Comparison of ENCODE assay signal across 30 cellular contexts in genomic region chr16:88915639-88916327, GRCh38. TPM values are rescaled to one million over a fixed set of nuclear protein-coding genes. Genes with fewer than 3 reads are reported as not detected.
DNase-seq lines count a peak whose midpoint lies in the region; ATAC-seq, FAIRE-seq and TF ChIP-seq lines count a peak whose summit lies in the region.
"Had no signal": no experiment of that assay in that cellular context is flagged by ENCODE, and none has a peak within 500 bp of the region (broad histone marks: within the 10 kb centered on the region; RNA-seq: fewer than 3 reads in every experiment).

No MANE protein-coding gene starts in this region.

- in situ Hi-C loops in K562 (cut with MboI): no loop called here

- TF ChIP-seq POLR2A in K562 (conservative IDR thresholded peaks at IDR 0.05): peak; percentile 53; the same call in 1 of the 2 replicates

- no peak for DNase-seq in stimulated activated naive CD8-positive, alpha-beta T cell treated with anti-CD3 and anti-CD28 coated beads, Interleukin-15, amount 100 ng/mL, for 72 hours
- no peak for DNase-seq in stimulated activated naive CD8-positive, alpha-beta T cell treated with anti-CD3 and anti-CD28 coated beads, Interleukin-15, Interleukin-2, amounts not matched to agents 100 U/mL and 50 U/mL, for 24 hours
- DNase-seq in K562 (ENCODE audit: extremely low read depth in 1 of 4, low spot score in 3 of 4) (no peak), osteocyte (ENCODE audit: extremely low spot score, unreplicated experiment) (no peak)
- no peak for DNase-seq in stimulated activated CD4-positive, alpha-beta T cell treated with anti-CD3 and anti-CD28 coated beads, Interleukin-4, amount 100 ng/mL, for 1 hour
- DNase-seq: 8988T; ACHN; CD4-positive, alpha-beta memory T cell; COR-L47; DMS79; EL; GDM1; H7; NCI-H1048; NCI-H1417; NCI-H1694; NCI-H2029 treated with DMSO at 0.1 percent for 48 hours; NCI-H446 treated with DMSO at 0.1 percent for 48 hours; NCI-H526; NCI-H82; PC-9; SJCRH30 had no signal

- H3K4me2 ChIP-seq in K562 (ENCODE audit: insufficient read depth, low read length): no peak overlapping the region
- H3K4me2 ChIP-seq: PC-9 had no signal

- TF ChIP-seq CTCF in K562 (IDR thresholded peaks at IDR 0.05 in 2 of 3, conservative IDR thresholded peaks at IDR 0.05 in 1 of 3; ENCODE audit: insufficient read depth in 2 of 3, low read depth in 1 of 3, low read length in 3 of 3) (no peak), nephron (IDR thresholded peaks at IDR 0.05; ENCODE audit: unreplicated experiment in 3 of 3) (no peak), osteocyte (IDR thresholded peaks at IDR 0.05) (no peak)

- peaks cover 89% of the 10 kb centered on the region for H3K36me3 ChIP-seq in K562 (ENCODE audit: control insufficient read depth, insufficient read depth, low read length)
- H3K36me3 ChIP-seq: SJCRH30 had no signal

- H3K9me1 ChIP-seq in K562 (ENCODE audit: control insufficient read depth, insufficient read depth, low read length): peaks cover 4% of the 10 kb centered on the region

- peaks cover 0 to 43% of the 10 kb centered on the region in 2 experiments; a peak in 3 of 5 replicates for H3K4me1 ChIP-seq in K562 (replicated peaks in 1 of 2; ENCODE audit: control insufficient read depth in 2 of 2, insufficient read depth in 2 of 2, low read length in 2 of 2)

- POLR2A ChIA-PET in K562 (lab: Yijun Ruan, JAX): no interaction called here

- H3K79me2 ChIP-seq in K562 (ENCODE audit: control insufficient read depth, insufficient read depth, low read length): peaks cover 93% of the 10 kb centered on the region

- peaks cover 33% of the 10 kb centered on the region for H4K20me1 ChIP-seq in K562 (replicated peaks; ENCODE audit: control insufficient read depth, insufficient read depth, low read length)

- H3K27me3 Mint-ChIP-seq in stimulated activated naive CD8-positive, alpha-beta T cell treated with anti-CD3 and anti-CD28 coated beads, Interleukin-15, amount 100 ng/mL, for 72 hours: peaks cover 7% of the 10 kb centered on the region
- H3K27me3 Mint-ChIP-seq in nephron (ENCODE audit: low read depth): peaks cover 15% of the 10 kb centered on the region
- peaks cover 3% of the 10 kb centered on the region for H3K27me3 Mint-ChIP-seq in osteocyte (ENCODE audit: unreplicated experiment)
- H3K27me3 Mint-ChIP-seq: IgD-negative memory B cell had no signal

- peak; percentile 55 for FAIRE-seq in K562 (lab: Jason Lieb, UNC)
- FAIRE-seq: GM12892 had no signal

- no TSS peak for BruUV-seq in K562 (replicated peaks; lab: Mats Ljungman, UMichigan)

- intact Hi-C loops in K562 (cut with micrococcal nuclease): no loop called here

- H3K27ac Mint-ChIP-seq in stimulated activated naive CD8-positive, alpha-beta T cell treated with anti-CD3 and anti-CD28 coated beads, Interleukin-15, amount 100 ng/mL, for 72 hours: no peak overlapping the region
- H3K27ac Mint-ChIP-seq in nephron: peak overlapping the region in 2 of 3 experiments; percentile 9 to 45
- H3K27ac Mint-ChIP-seq in osteocyte (ENCODE audit: unreplicated experiment): no peak overlapping the region
- H3K27ac Mint-ChIP-seq: CD4-positive, alpha-beta memory T cell had no signal

- peaks cover 2% of the 10 kb centered on the region for H3K4me1 Mint-ChIP-seq in stimulated activated naive CD8-positive, alpha-beta T cell treated with anti-CD3 and anti-CD28 coated beads, Interleukin-15, amount 100 ng/mL, for 72 hours
- H3K4me1 Mint-ChIP-seq in nephron (peaks cover 40% of the 10 kb centered on the region), osteocyte (ENCODE audit: unreplicated experiment) (peaks cover 31% of the 10 kb centered on the region)

- no peak overlapping the region for H3K4me3 Mint-ChIP-seq in stimulated activated naive CD8-positive, alpha-beta T cell treated with anti-CD3 and anti-CD28 coated beads, Interleukin-15, amount 100 ng/mL, for 72 hours
- no peak overlapping the region for H3K4me3 Mint-ChIP-seq in nephron
- H3K4me3 Mint-ChIP-seq in osteocyte (ENCODE audit: unreplicated experiment): no peak overlapping the region
- H3K4me3 Mint-ChIP-seq: CD4-positive, alpha-beta memory T cell; IgD-negative memory B cell had no signal

- H3K36me3 Mint-ChIP-seq in nephron (ENCODE audit: low read depth): no peaks in the 10 kb centered on the region
- H3K36me3 Mint-ChIP-seq in osteocyte (ENCODE audit: unreplicated experiment): no peaks in the 10 kb centered on the region
- H3K36me3 Mint-ChIP-seq: CD4-positive, alpha-beta memory T cell had no signal

- peak; percentile 18 for ATAC-seq in stimulated activated naive CD8-positive, alpha-beta T cell treated with anti-CD3 and anti-CD28 coated beads, Interleukin-15, amount 100 ng/mL, for 72 hours
- ATAC-seq in stimulated activated naive CD8-positive, alpha-beta T cell treated with anti-CD3 and anti-CD28 coated beads, Interleukin-15, Interleukin-2, amounts not matched to agents 100 U/mL and 50 U/mL, for 24 hours: no peak
- ATAC-seq in K562 (no peak), HG03196 (IDR thresholded peaks at IDR 0.05; ENCODE audit: unreplicated experiment) (no peak), GM18511 (IDR thresholded peaks at IDR 0.05; ENCODE audit: unreplicated experiment) (no peak)
- ATAC-seq: Right ventricle myocardium inferior had no signal

- no peak for TF ChIP-seq RAD21 in K562 (CRISPR knock-in tag; conservative IDR thresholded peaks at IDR 0.05 in 1 of 2, IDR thresholded peaks at IDR 0.05 in 1 of 2)

- no peak overlapping the region for H3K9ac ChIP-seq in K562 (ENCODE audit: insufficient read depth in 1 of 2, low read depth in 2 of 2, low read length in 2 of 2)

- H3K4me3 ChIP-seq in K562: no peak overlapping the region
- H3K4me3 ChIP-seq: PC-9, SJCRH30 had no signal

- no peaks in the 10 kb centered on the region for H3K27me3 ChIP-seq in K562 (ENCODE audit: control insufficient read depth in 2 of 2, insufficient read depth in 2 of 2, low read length in 2 of 2)
- H3K27me3 ChIP-seq: SJCRH30 had no signal

- no peaks in the 10 kb centered on the region for H3K9me3 ChIP-seq in K562 (replicated peaks; ENCODE audit: control insufficient read depth, insufficient read depth, low read depth, low read length)
- H3K9me3 ChIP-seq: SJCRH30 had no signal

- TF ChIP-seq EP300 in K562 (IDR thresholded peaks at IDR 0.05; ENCODE audit: low read length): no peak

- no peaks in the 10 kb centered on the region for H3K9me3 Mint-ChIP-seq in stimulated activated naive CD8-positive, alpha-beta T cell treated with anti-CD3 and anti-CD28 coated beads, Interleukin-15, amount 100 ng/mL, for 72 hours
- H3K9me3 Mint-ChIP-seq in nephron: no peaks in the 10 kb centered on the region
- H3K9me3 Mint-ChIP-seq in osteocyte (ENCODE audit: unreplicated experiment): no peaks in the 10 kb centered on the region
- H3K9me3 Mint-ChIP-seq: CD4-positive, alpha-beta memory T cell; IgD-negative memory B cell had no signal

- no peak overlapping the region for H3K27ac ChIP-seq in K562 (ENCODE audit: extremely low read depth, low read depth, low read length)
- H3K27ac ChIP-seq: PC-9, SJCRH30 had no signal

- CTCF ChIA-PET in K562 (lab: Yijun Ruan, JAX; ENCODE audit: low intra/inter-chr PET ratio): no interaction called here

- H2AFZ ChIP-seq in K562 (ENCODE audit: low read depth, low read length): no peak overlapping the region
- H2AFZ ChIP-seq: PC-9 had no signal

- 94% methylated on average over 14 of the region's 30 CpGs for WGBS in K562 (ENCODE audit: insufficient coverage, low coverage, missing lambda C conversion rate)

RNA-seq across cellular contexts. Expression of gene PABPN1L, which starts 49.3 kb away (rescaled TPM):
- 0.46 and 2.2 TPM in 2 replicates for total RNA-seq in K562 (2011; cell fraction: chromatin; rRNA removed; ENCODE audit: low replicate concordance)
- total RNA-seq in K562 (2011; cell fraction: nucleolus; rRNA removed): 0.26 and 0.50 TPM in 2 replicates
- 0.29 and 0.99 TPM in 2 replicates for total RNA-seq in K562 (2011; cell fraction: nucleoplasm; rRNA removed)
- total RNA-seq in K562 (2014; rRNA removed): 0.32 TPM in 1 of 2 replicates, not detected in the other
- not detected in 2 replicates for total RNA-seq in K562 (2014; rRNA removed; fragmentation: Illumina TruSeq; extraction: Trizol)
- 0.19 TPM in 1 of 2 replicates, not detected in the other for total RNA-seq in K562 (2015; rRNA removed; fragmentation: Illumina TruSeq; extraction: Trizol)
- total RNA-seq in K562 (2021): 0.29 TPM in 1 of 2 replicates, not detected in the other
- polyA plus RNA-seq in K562 (2011; rRNA removed): not detected in 2 replicates
- not detected in 2 replicates for polyA plus RNA-seq in K562 (2011; cell fraction: cytosol; rRNA removed)
- 0.55 and 0.58 TPM in 2 replicates for polyA plus RNA-seq in K562 (2011; cell fraction: nucleus; rRNA removed)
- polyA plus RNA-seq in K562 (2012): 0.29 and 0.71 TPM in 2 replicates
- not detected in 2 replicates for polyA plus RNA-seq in K562 (2014; fragmentation: Illumina TruSeq; extraction: Trizol)
- not detected for polyA plus RNA-seq in K562 (2014; fragmentation: Nextera tagmentation; extraction: Ambion mirVana)
- 0.11 TPM in 1 of 2 replicates, not detected in the other for polyA plus RNA-seq in K562 (2014; rRNA removed)
- polyA minus RNA-seq in K562 (2011; rRNA and poly(A)+ RNA removed): not detected in 2 replicates
- polyA minus RNA-seq in K562 (2011; cell fraction: cytosol; rRNA and poly(A)+ RNA removed): not detected in 2 replicates
- not detected in 2 replicates for polyA minus RNA-seq in K562 (2011; cell fraction: nucleus; rRNA and poly(A)+ RNA removed)
- not detected in 2 replicates for total RNA-seq in osteocyte
- total RNA-seq: CD4-positive, alpha-beta memory T cell; H7; PC-9; Right ventricle myocardium inferior; RPMI7951; SJCRH30 had no signal
- polyA plus RNA-seq: BJ; CD4-positive, alpha-beta memory T cell; IgD-negative memory B cell had no signal

RNA-seq across cellular contexts. Expression of gene TRAPPC2L, which starts 58.9 kb away (rescaled TPM):
- 43.1 and 83.7 TPM in 2 replicates for total RNA-seq in K562 (2011; cell fraction: chromatin; rRNA removed; ENCODE audit: low replicate concordance)
- total RNA-seq in K562 (2011; cell fraction: nucleolus; rRNA removed): 64.3 and 69.7 TPM in 2 replicates
- total RNA-seq in K562 (2011; cell fraction: nucleoplasm; rRNA removed): 53.0 and 53.7 TPM in 2 replicates
- 60.4 and 77.5 TPM in 2 replicates for total RNA-seq in K562 (2014; rRNA removed)
- 92.6 and 126 TPM in 2 replicates for total RNA-seq in K562 (2014; rRNA removed; fragmentation: Illumina TruSeq; extraction: Trizol)
- 61.1 and 69.1 TPM in 2 replicates for total RNA-seq in K562 (2015; rRNA removed; fragmentation: Illumina TruSeq; extraction: Trizol)
- 89.1 and 92.6 TPM in 2 replicates for total RNA-seq in K562 (2021)
- 124 and 163 TPM in 2 replicates for polyA plus RNA-seq in K562 (2011; rRNA removed)
- 94.2 and 150 TPM in 2 replicates for polyA plus RNA-seq in K562 (2011; cell fraction: cytosol; rRNA removed)
- polyA plus RNA-seq in K562 (2011; cell fraction: nucleus; rRNA removed): 96.2 and 120 TPM in 2 replicates
- 69.9 and 168 TPM in 2 replicates for polyA plus RNA-seq in K562 (2012)
- 97.5 and 104 TPM in 2 replicates for polyA plus RNA-seq in K562 (2014; fragmentation: Illumina TruSeq; extraction: Trizol)
- polyA plus RNA-seq in K562 (2014; fragmentation: Nextera tagmentation; extraction: Ambion mirVana): 100 to 1,000 TPM; 345 to 398 TPM
- polyA plus RNA-seq in K562 (2014; rRNA removed): 92.4 and 99.1 TPM in 2 replicates
- 28.3 and 55.3 TPM in 2 replicates for polyA minus RNA-seq in K562 (2011; rRNA and poly(A)+ RNA removed)
- polyA minus RNA-seq in K562 (2011; cell fraction: cytosol; rRNA and poly(A)+ RNA removed): 24.9 and 30.9 TPM in 2 replicates
- polyA minus RNA-seq in K562 (2011; cell fraction: nucleus; rRNA and poly(A)+ RNA removed): 30.4 and 33.3 TPM in 2 replicates
- total RNA-seq in osteocyte: 71.7 and 74.0 TPM in 2 replicates

RNA-seq across cellular contexts. Expression of gene GALNS, which starts 59.0 kb away (rescaled TPM):
- 69.8 and 180 TPM in 2 replicates for total RNA-seq in K562 (2011; cell fraction: chromatin; rRNA removed; ENCODE audit: low replicate concordance)
- total RNA-seq in K562 (2011; cell fraction: nucleolus; rRNA removed): 70.5 and 71.6 TPM in 2 replicates
- 50.8 and 56.2 TPM in 2 replicates for total RNA-seq in K562 (2011; cell fraction: nucleoplasm; rRNA removed)
- total RNA-seq in K562 (2014; rRNA removed): 3.4 and 5.4 TPM in 2 replicates
- 2.4 and 4.1 TPM in 2 replicates for total RNA-seq in K562 (2014; rRNA removed; fragmentation: Illumina TruSeq; extraction: Trizol)
- total RNA-seq in K562 (2015; rRNA removed; fragmentation: Illumina TruSeq; extraction: Trizol): 5.6 and 5.9 TPM in 2 replicates
- 12.3 and 13.2 TPM in 2 replicates for total RNA-seq in K562 (2021)
- polyA plus RNA-seq in K562 (2011; rRNA removed): 3.9 and 4.3 TPM in 2 replicates
- polyA plus RNA-seq in K562 (2011; cell fraction: cytosol; rRNA removed): 3.9 and 9.1 TPM in 2 replicates
- polyA plus RNA-seq in K562 (2011; cell fraction: nucleus; rRNA removed): 20.2 and 34.5 TPM in 2 replicates
- 11.1 and 16.0 TPM in 2 replicates for polyA plus RNA-seq in K562 (2012)
- 6.0 and 7.0 TPM in 2 replicates for polyA plus RNA-seq in K562 (2014; fragmentation: Illumina TruSeq; extraction: Trizol)
- under 1 TPM; 0.38 to 0.63 TPM for polyA plus RNA-seq in K562 (2014; fragmentation: Nextera tagmentation; extraction: Ambion mirVana)
- 6.7 and 8.6 TPM in 2 replicates for polyA plus RNA-seq in K562 (2014; rRNA removed)
- polyA minus RNA-seq in K562 (2011; rRNA and poly(A)+ RNA removed): 1.9 and 3.7 TPM in 2 replicates
- polyA minus RNA-seq in K562 (2011; cell fraction: cytosol; rRNA and poly(A)+ RNA removed): 3.2 and 3.3 TPM in 2 replicates
- polyA minus RNA-seq in K562 (2011; cell fraction: nucleus; rRNA and poly(A)+ RNA removed): 7.0 and 7.8 TPM in 2 replicates
- total RNA-seq in osteocyte: 47.0 and 51.5 TPM in 2 replicates

Comparison
In these comparisons a context has a peak if more than half of its experiments do, and no peak if none do; other contexts are left out.
1. H3K27ac Mint-ChIP-seq: peak in nephron (2 of 3); none in stimulated activated naive CD8-positive, alpha-beta T cell treated with anti-CD3 and anti-CD28 coated beads, Interleukin-15, amount 100 ng/mL, for 72 hours (0 of 2) and osteocyte (single experiment).